In genomic region chr3:159988617-159989251, GRCh38 we compare ENCODE assay signal across 8 cellular contexts. TPM values are rescaled to one million over a fixed set of nuclear protein-coding genes. Genes with fewer than 3 reads are reported as not detected.
DNase-seq lines count a peak whose midpoint lies in the region; ATAC-seq lines count a peak whose summit lies in the region.

Gene IL12A (plus strand): TSS chr3:159988835.

- H3K4me3 Mint-ChIP-seq in central memory CD8-positive, alpha-beta T cell: peak within 1 kb of the TSS; percentile 84

- ATAC-seq in HG02642 (IDR thresholded peaks at IDR 0.05; ENCODE audit: poor library complexity, unreplicated experiment) (peak; percentile 97), left colon (peak; percentile 92)
- peak; percentile 87 for ATAC-seq in central memory CD8-positive, alpha-beta T cell (replicated peaks; ENCODE audit: extremely low read depth, poor library complexity, severe bottlenecking)

- intact Hi-C loops in left colon (cut with DNase I, micrococcal nuclease): no loop called here

- no peaks in the 10 kb centered on the region for H3K36me3 Mint-ChIP-seq in central memory CD8-positive, alpha-beta T cell (ENCODE audit: insufficient read depth)

- H3K9me3 Mint-ChIP-seq in central memory CD8-positive, alpha-beta T cell: no peaks in the 10 kb centered on the region

- H3K27me3 Mint-ChIP-seq in central memory CD8-positive, alpha-beta T cell: no peaks in the 10 kb centered on the region

- DNase-seq in NCI-H1436 (lab: John Stamatoyannopoulos, UW) (peak; percentile 43), NCI-H1436 treated with DMSO at 0.1 percent for 48 hours (lab: John Stamatoyannopoulos, UW) (no peak), NCI-H1092 treated with DMSO at 0.1 percent for 48 hours (lab: John Stamatoyannopoulos, UW) (peak; percentile 2), left colon (peak; percentile 83 to 91)
- peak; percentile 62 to 70 (median 67) for DNase-seq in activated CD4-positive, CD25-positive, alpha-beta regulatory T cell (lab: John Stamatoyannopoulos, UW)
- DNase-seq in central memory CD8-positive, alpha-beta T cell (ENCODE audit: low spot score in 2 of 2): peak; percentile 72 to 76
- peak; percentile 79 for DNase-seq in stimulated activated CD4-positive, alpha-beta T cell treated with anti-CD3 and anti-CD28 coated beads, Interleukin-1b, Interleukin-23, amount 100 ng/mL, for 48 hours

- H3K27ac Mint-ChIP-seq in central memory CD8-positive, alpha-beta T cell (ENCODE audit: low read depth): peak within 1 kb of the TSS; percentile 75

- H3K4me1 Mint-ChIP-seq in central memory CD8-positive, alpha-beta T cell: peaks cover 30% of the 10 kb centered on the region

RNA-seq across cellular contexts. Expression of gene IL12A, which starts in this region (rescaled TPM):
- under 1 TPM; 0.17 to 0.67 TPM for total RNA-seq in left colon

Comparison
In these comparisons a context has a peak if more than half of its experiments do, and no peak if none do; other contexts are left out.
1. Peak in DNase-seq and ATAC-seq in left colon; RNA of the gene not detected or under 1 TPM.